ENCODE assay signal across 18 cellular contexts in the genomic region with DNA sequence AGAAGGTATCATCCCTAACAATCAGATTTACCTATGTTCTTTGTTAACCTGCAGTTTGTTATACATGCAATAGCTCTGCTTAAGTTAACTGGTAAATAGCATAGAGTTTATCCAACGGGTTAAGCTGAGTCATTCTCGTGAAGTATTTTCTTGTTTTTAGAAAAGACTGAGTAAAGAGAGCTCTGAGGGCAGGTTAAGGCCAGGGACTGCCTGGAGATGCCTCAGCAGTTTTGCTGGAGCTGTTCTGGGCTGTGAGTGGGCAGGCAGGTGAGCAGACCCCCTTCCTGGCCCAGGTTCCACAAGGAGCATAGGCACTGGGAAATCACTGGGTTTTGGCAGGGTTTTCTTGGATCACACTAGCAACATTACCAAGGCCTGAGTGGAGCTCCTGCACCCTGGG. TPM values are rescaled to one million over a fixed set of nuclear protein-coding genes. Genes with fewer than 3 reads are reported as not detected.
DNase-seq lines count a peak whose midpoint lies in the region; ATAC-seq and TF ChIP-seq lines count a peak whose summit lies in the region.
"Had no signal": no experiment of that assay in that cellular context is flagged by ENCODE, and none has a peak within 500 bp of the region (broad histone marks: within the 10 kb centered on the region; RNA-seq: fewer than 3 reads in every experiment).

No MANE protein-coding gene starts in this region.

- peak; percentile 60 for DNase-seq in ELR (ENCODE audit: low read depth)
- peak; percentile 41 for DNase-seq in amniotic epithelial cell (ENCODE audit: low read depth)
- peak; percentile 43 for DNase-seq in fibroblast of mammary gland (ENCODE audit: low read depth)
- no peak for DNase-seq in stomach
- DNase-seq in A673 (ENCODE audit: low spot score), result no peak
- no peak for DNase-seq in effector memory CD8-positive, alpha-beta T cell
- no peak for DNase-seq in NCI-H82 (lab: John Stamatoyannopoulos, UW)
- no peak for DNase-seq in amygdala (lab: John Stamatoyannopoulos, UW)
- DNase-seq: activated naive CD4-positive, alpha-beta T cell treated with anti-CD3 and anti-CD28 coated beads, Interleukin-2, amount 50 U/mL, for 16 hours; GF-D8; heart right ventricle; NCI-H1417; NCI-H510A treated with DMSO at 0.1 percent for 48 hours; stimulated activated CD4-positive, alpha-beta T cell treated with anti-CD3 and anti-CD28 coated beads, Interleukin-15, amount 100 ng/mL, for 24 hours had no signal

- no peaks in the 10 kb centered on the region for H3K9me3 Mint-ChIP-seq in effector memory CD8-positive, alpha-beta T cell
- H3K9me3 Mint-ChIP-seq: CD14-positive monocyte; dendritic cell treated with granulocyte-macrophage colony-stimulating factor and Interleukin-4, amounts not matched to agents 40 ng/mL and 50 ng/mL, for 4 days had no signal

- H3K27me3 ChIP-seq in stomach, result no peaks in the 10 kb centered on the region
- H3K27me3 ChIP-seq in A673 (replicated peaks; ENCODE audit: insufficient read depth, low read depth, low read length, poor library complexity), result no peaks in the 10 kb centered on the region
- H3K27me3 ChIP-seq: heart right ventricle had no signal

- TF ChIP-seq CTCF in fibroblast of mammary gland (conservative IDR thresholded peaks at IDR 0.05; ENCODE audit: control insufficient read depth, insufficient read depth, low read depth, low read length) (no peak), stomach (IDR thresholded peaks at IDR 0.05) (no peak), A673 (conservative IDR thresholded peaks at IDR 0.05; ENCODE audit: low read depth, low read length) (no peak)

- no peak for TF ChIP-seq POLR2A in stomach (IDR thresholded peaks at IDR 0.05)

- H3K27ac ChIP-seq in stomach, result peak overlapping the region; percentile 58 to 83 (median 74)
- no peak overlapping the region for H3K27ac ChIP-seq in A673 (ENCODE audit: low read depth, low read length, poor library complexity, severe bottlenecking)

- H3K4me1 ChIP-seq in stomach (peaks cover 0 to 81% (median 53%) of the 10 kb centered on the region in 4 donors), A673 (ENCODE audit: insufficient read depth, low read length, poor library complexity, severe bottlenecking) (peaks cover 28% of the 10 kb centered on the region)
- H3K4me1 ChIP-seq: HAP-1 had no signal

- H3K36me3 ChIP-seq in stomach (no peaks in the 10 kb centered on the region), A673 (ENCODE audit: insufficient read depth, low read length, poor library complexity, severe bottlenecking) (no peaks in the 10 kb centered on the region)
- H3K36me3 ChIP-seq: HAP-1, heart right ventricle had no signal

- H3K36me3 Mint-ChIP-seq in effector memory CD8-positive, alpha-beta T cell (ENCODE audit: insufficient read depth), result no peaks in the 10 kb centered on the region
- H3K36me3 Mint-ChIP-seq: CD14-positive monocyte had no signal

- H3K9me3 ChIP-seq in stomach (no peaks in the 10 kb centered on the region), A673 (ENCODE audit: low read depth, low read length, poor library complexity, severe bottlenecking) (no peaks in the 10 kb centered on the region)
- H3K9me3 ChIP-seq: HAP-1, heart right ventricle had no signal

- H3K4me1 Mint-ChIP-seq in effector memory CD8-positive, alpha-beta T cell (ENCODE audit: low read depth in 2 of 2), result no peaks in the 10 kb centered on the region

- H3K4me3 Mint-ChIP-seq in effector memory CD8-positive, alpha-beta T cell, result no peak overlapping the region
- H3K4me3 Mint-ChIP-seq: CD14-positive monocyte; dendritic cell treated with granulocyte-macrophage colony-stimulating factor and Interleukin-4, amounts not matched to agents 40 ng/mL and 50 ng/mL, for 4 days had no signal

- 34 to 70% (median 40%) methylated on average over 2 of the region's 2 CpGs for WGBS in stomach, 5 donors

- CTCF ChIA-PET in A673 (lab: Charles Lee), result no interaction called here

- peaks cover 17 to 33% of the 10 kb centered on the region in 2 donors for H3K27me3 Mint-ChIP-seq in effector memory CD8-positive, alpha-beta T cell

- intact Hi-C loops in stomach (cut with DNase I; ENCODE audit: low total_unique reads) (no loop called here), A673 (cut with micrococcal nuclease; ENCODE audit: unreplicated experiment) (loop anchor here (5.0 kb wide), 1 partner anchor 61 kb away; no protein-coding TSS in a partner anchor)

- no peak for ATAC-seq in effector memory CD8-positive, alpha-beta T cell (replicated peaks)
- ATAC-seq: heart right ventricle, Right ventricle myocardium inferior had no signal

- no peak overlapping the region for H3K27ac Mint-ChIP-seq in effector memory CD8-positive, alpha-beta T cell
- H3K27ac Mint-ChIP-seq: CD14-positive monocyte; dendritic cell treated with granulocyte-macrophage colony-stimulating factor and Interleukin-4, amounts not matched to agents 40 ng/mL and 50 ng/mL, for 4 days had no signal

- POLR2A ChIA-PET in A673 (lab: Charles Lee; ENCODE audit: low non-redundant PET), result no interaction called here

- H3K4me3 ChIP-seq in fibroblast of mammary gland (ENCODE audit: control insufficient read depth, low read depth, low read length) (no peak overlapping the region), stomach (no peak overlapping the region), A673 (ENCODE audit: low read depth, low read length, poor library complexity, severe bottlenecking) (no peak overlapping the region)
- H3K4me3 ChIP-seq: HAP-1, heart right ventricle had no signal

- no peak for TF ChIP-seq EP300 in stomach (IDR thresholded peaks at IDR 0.05)

- no TSS peak for BruUV-seq in A673 (replicated peaks; lab: Mats Ljungman, UMichigan)

RNA-seq across cellular contexts. Expression of a gene that starts 27.0 kb away (rescaled TPM):
- total RNA-seq in stomach (10 to 100 TPM; 24.6 to 60.7 (median 40.3) TPM), A673 (2021) (0.26 and 0.81 TPM in 2 replicates)
- polyA plus RNA-seq in stomach, result 10 to 100 TPM; 12.7 to 17.2 (median 17.1) TPM

Comparison
In these comparisons a context has a peak if more than half of its experiments do, and no peak if none do; other contexts are left out.
1. DNase-seq: peak in ELR (single experiment), amniotic epithelial cell (single experiment) and fibroblast of mammary gland (single experiment); none in stomach (single experiment), A673 (single experiment), effector memory CD8-positive, alpha-beta T cell (0 of 3), NCI-H82 (single experiment) and amygdala (0 of 56).
2. RNA of a gene that starts 27.0 kb away (total RNA-seq): 24.6 to 60.7 TPM in stomach; 0.26 to 0.81 TPM in A673; every median in the first group is over 10 times any median in the second.